ENCODE assay signal across 22 cellular contexts in genomic region chr12:101951002-101951670, GRCh38.
DNase-seq lines count a peak whose midpoint lies in the region; ATAC-seq, FAIRE-seq and TF ChIP-seq lines count a peak whose summit lies in the region.
"Had no signal": no experiment of that assay in that cellular context is flagged by ENCODE, and none has a peak within 500 bp of the region (broad histone marks: within the 10 kb centered on the region; RNA-seq: fewer than 3 reads in every experiment).

No MANE protein-coding gene starts in this region.

- FAIRE-seq in GM19239 (lab: Jason Lieb, UNC) = peak; percentile 53
- FAIRE-seq: A204.1, HepG2 had no signal

- no peak for TF ChIP-seq EP300 in gastroesophageal sphincter (IDR thresholded peaks at IDR 0.05)

- CTCF ChIA-PET in activated CD8-positive, alpha-beta T cell treated with anti-CD3 and anti-CD28 coated beads for 36 hours (lab: Charles Lee) = interaction anchor here (0.6 to 1.3 kb wide), 2 partner anchors 9 to 459 kb away, joined by 3 to 4 read pairs; no protein-coding TSS in a partner anchor
- CTCF ChIA-PET in activated CD8-positive, alpha-beta T cell treated with anti-CD3 and anti-CD28 coated beads, Interleukin-2, amount 10 ng/mL, durations not matched to agents 7 days and 5 days (lab: Charles Lee) = interaction anchor here (1.2 kb wide), 1 partner anchor 144 kb away, joined by 3 read pairs; no protein-coding TSS in a partner anchor

- 89 to 95% methylated on average over 5 to 6 of the region's 6 CpGs for WGBS in gastroesophageal sphincter (ENCODE audit: low coverage in 1 of 2), 2 donors

- no peaks in the 10 kb centered on the region for H3K9me3 Mint-ChIP-seq in activated CD8-positive, alpha-beta T cell treated with anti-CD3 and anti-CD28 coated beads for 36 hours
- H3K9me3 Mint-ChIP-seq in activated CD8-positive, alpha-beta T cell treated with anti-CD3 and anti-CD28 coated beads, Interleukin-2, amount 10 ng/mL, durations not matched to agents 7 days and 5 days (ENCODE audit: insufficient read depth) = no peaks in the 10 kb centered on the region
- H3K9me3 Mint-ChIP-seq in activated T-helper 17 cell treated with anti-CD3 and anti-CD28 coated beads, Interleukin-2, amount 50 U/mL, for 72 hours = no peaks in the 10 kb centered on the region
- no peaks in the 10 kb centered on the region for H3K9me3 Mint-ChIP-seq in naive thymus-derived CD8-positive, alpha-beta T cell

- peaks cover 8% of the 10 kb centered on the region for H3K4me1 Mint-ChIP-seq in activated CD8-positive, alpha-beta T cell treated with anti-CD3 and anti-CD28 coated beads for 36 hours (ENCODE audit: low read depth)
- no peaks in the 10 kb centered on the region for H3K4me1 Mint-ChIP-seq in activated CD8-positive, alpha-beta T cell treated with anti-CD3 and anti-CD28 coated beads, Interleukin-2, amount 10 ng/mL, durations not matched to agents 7 days and 5 days (ENCODE audit: low read depth)
- H3K4me1 Mint-ChIP-seq in activated T-helper 17 cell treated with anti-CD3 and anti-CD28 coated beads, Interleukin-2, amount 50 U/mL, for 72 hours = no peaks in the 10 kb centered on the region
- H3K4me1 Mint-ChIP-seq in naive thymus-derived CD8-positive, alpha-beta T cell = no peaks in the 10 kb centered on the region

- POLR2A ChIA-PET in activated CD8-positive, alpha-beta T cell treated with anti-CD3 and anti-CD28 coated beads for 36 hours (lab: Charles Lee) = interaction anchor here (0.6 kb wide), 1 partner anchor 52 kb away, joined by 5 read pairs; no protein-coding TSS in a partner anchor
- POLR2A ChIA-PET in activated CD8-positive, alpha-beta T cell treated with anti-CD3 and anti-CD28 coated beads, Interleukin-2, amount 10 ng/mL, durations not matched to agents 7 days and 5 days (lab: Charles Lee) = no interaction called here
- POLR2A ChIA-PET in naive thymus-derived CD8-positive, alpha-beta T cell (lab: Charles Lee) = no interaction called here

- intact Hi-C loops in activated CD8-positive, alpha-beta T cell treated with anti-CD3 and anti-CD28 coated beads for 36 hours (cut with micrococcal nuclease) = no loop called here

- H3K27ac Mint-ChIP-seq in activated CD8-positive, alpha-beta T cell treated with anti-CD3 and anti-CD28 coated beads for 36 hours = peak overlapping the region; percentile 1
- no peak overlapping the region for H3K27ac Mint-ChIP-seq in activated CD8-positive, alpha-beta T cell treated with anti-CD3 and anti-CD28 coated beads, Interleukin-2, amount 10 ng/mL, durations not matched to agents 7 days and 5 days
- no peak overlapping the region for H3K27ac Mint-ChIP-seq in activated T-helper 17 cell treated with anti-CD3 and anti-CD28 coated beads, Interleukin-2, amount 50 U/mL, for 72 hours
- no peak overlapping the region for H3K27ac Mint-ChIP-seq in naive thymus-derived CD8-positive, alpha-beta T cell

- no peaks in the 10 kb centered on the region for H3K36me3 Mint-ChIP-seq in activated CD8-positive, alpha-beta T cell treated with anti-CD3 and anti-CD28 coated beads for 36 hours (ENCODE audit: low read depth)
- no peaks in the 10 kb centered on the region for H3K36me3 Mint-ChIP-seq in activated CD8-positive, alpha-beta T cell treated with anti-CD3 and anti-CD28 coated beads, Interleukin-2, amount 10 ng/mL, durations not matched to agents 7 days and 5 days (ENCODE audit: low read depth)
- no peaks in the 10 kb centered on the region for H3K36me3 Mint-ChIP-seq in activated T-helper 17 cell treated with anti-CD3 and anti-CD28 coated beads, Interleukin-2, amount 50 U/mL, for 72 hours (ENCODE audit: low read depth)
- H3K36me3 Mint-ChIP-seq in naive thymus-derived CD8-positive, alpha-beta T cell = no peaks in the 10 kb centered on the region

- no peak overlapping the region for H3K27ac ChIP-seq in gastroesophageal sphincter
- H3K27ac ChIP-seq: C4-2B, KMS-11, Peyer's patch had no signal

- H3K27me3 Mint-ChIP-seq in activated CD8-positive, alpha-beta T cell treated with anti-CD3 and anti-CD28 coated beads for 36 hours = no peaks in the 10 kb centered on the region
- peaks cover 4% of the 10 kb centered on the region for H3K27me3 Mint-ChIP-seq in activated CD8-positive, alpha-beta T cell treated with anti-CD3 and anti-CD28 coated beads, Interleukin-2, amount 10 ng/mL, durations not matched to agents 7 days and 5 days (ENCODE audit: low read depth)
- H3K27me3 Mint-ChIP-seq in activated T-helper 17 cell treated with anti-CD3 and anti-CD28 coated beads, Interleukin-2, amount 50 U/mL, for 72 hours = peaks cover 3% of the 10 kb centered on the region
- peaks cover 0 to 3% (median 0%) of the 10 kb centered on the region in 5 donors for H3K27me3 Mint-ChIP-seq in naive thymus-derived CD8-positive, alpha-beta T cell

- no peaks in the 10 kb centered on the region for H3K9me3 ChIP-seq in gastroesophageal sphincter
- H3K9me3 ChIP-seq: Peyer's patch, SK-N-SH had no signal

- no peaks in the 10 kb centered on the region for H3K27me3 ChIP-seq in gastroesophageal sphincter
- H3K27me3 ChIP-seq: Peyer's patch had no signal

- peak; percentile 45 for ATAC-seq in activated CD8-positive, alpha-beta T cell treated with anti-CD3 and anti-CD28 coated beads for 36 hours
- ATAC-seq in activated CD8-positive, alpha-beta T cell treated with anti-CD3 and anti-CD28 coated beads, Interleukin-2, amount 10 ng/mL, durations not matched to agents 7 days and 5 days = no peak
- ATAC-seq in HG03060 (IDR thresholded peaks at IDR 0.05; ENCODE audit: low read depth, unreplicated experiment) = peak; percentile 43
- peak; percentile 67 for ATAC-seq in activated T-helper 17 cell treated with anti-CD3 and anti-CD28 coated beads, Interleukin-2, amount 50 U/mL, for 72 hours (replicated peaks)
- ATAC-seq in gastroesophageal sphincter = no peak
- ATAC-seq in HG02623 (IDR thresholded peaks at IDR 0.05; ENCODE audit: unreplicated experiment) = no peak
- ATAC-seq in naive thymus-derived CD8-positive, alpha-beta T cell = no peak
- ATAC-seq: HepG2 had no signal

- no peaks in the 10 kb centered on the region for H3K36me3 ChIP-seq in gastroesophageal sphincter
- H3K36me3 ChIP-seq: Peyer's patch had no signal

- no peak overlapping the region for H3K4me3 ChIP-seq in gastroesophageal sphincter
- H3K4me3 ChIP-seq: Peyer's patch had no signal

- TF ChIP-seq POLR2A in gastroesophageal sphincter (IDR thresholded peaks at IDR 0.05) = no peak

- H3K4me3 Mint-ChIP-seq in activated CD8-positive, alpha-beta T cell treated with anti-CD3 and anti-CD28 coated beads for 36 hours = no peak overlapping the region
- no peak overlapping the region for H3K4me3 Mint-ChIP-seq in activated CD8-positive, alpha-beta T cell treated with anti-CD3 and anti-CD28 coated beads, Interleukin-2, amount 10 ng/mL, durations not matched to agents 7 days and 5 days
- no peak overlapping the region for H3K4me3 Mint-ChIP-seq in activated T-helper 17 cell treated with anti-CD3 and anti-CD28 coated beads, Interleukin-2, amount 50 U/mL, for 72 hours
- H3K4me3 Mint-ChIP-seq in naive thymus-derived CD8-positive, alpha-beta T cell = no peak overlapping the region

- peaks cover 0 to 1% (median 0%) of the 10 kb centered on the region in 3 donors for H3K4me1 ChIP-seq in gastroesophageal sphincter
- H3K4me1 ChIP-seq: Peyer's patch had no signal

- no peak for TF ChIP-seq CTCF in activated CD8-positive, alpha-beta T cell treated with anti-CD3 and anti-CD28 coated beads for 36 hours (IDR thresholded peaks at IDR 0.05)
- no peak for TF ChIP-seq CTCF in gastroesophageal sphincter (IDR thresholded peaks at IDR 0.05)

- no peak for DNase-seq in activated CD8-positive, alpha-beta T cell treated with anti-CD3 and anti-CD28 coated beads for 36 hours
- DNase-seq in activated CD8-positive, alpha-beta T cell treated with anti-CD3 and anti-CD28 coated beads, Interleukin-2, amount 10 ng/mL, durations not matched to agents 7 days and 5 days = no peak
- DNase-seq in GM19239 (ENCODE audit: insufficient read length, low spot score) = no peak
- no peak for DNase-seq in naive thymus-derived CD8-positive, alpha-beta T cell
- DNase-seq: COR-L47, HCEC 1CT, NCI-H1092, NCI-H1694, NCI-H2171, NCI-H446 treated with DMSO at 0.1 percent for 48 hours, NCI-H748 treated with DMSO at 0.1 percent for 48 hours, Peyer's patch, Right ventricle myocardium superior, SK-N-SH had no signal

Comparison
In these comparisons a context has a peak if more than half of its experiments do, and no peak if none do; other contexts are left out.
1. ATAC-seq: peak in activated CD8-positive, alpha-beta T cell treated with anti-CD3 and anti-CD28 coated beads for 36 hours (single experiment), HG03060 (single experiment) and activated T-helper 17 cell treated with anti-CD3 and anti-CD28 coated beads, Interleukin-2, amount 50 U/mL, for 72 hours (single experiment); none in activated CD8-positive, alpha-beta T cell treated with anti-CD3 and anti-CD28 coated beads, Interleukin-2, amount 10 ng/mL, durations not matched to agents 7 days and 5 days (single experiment), gastroesophageal sphincter (single experiment), HG02623 (single experiment) and naive thymus-derived CD8-positive, alpha-beta T cell (0 of 2).